In genomic region chr1:219076536-219076935, GRCh38 we compare ENCODE assay signal across 27 cellular contexts.
DNase-seq lines count a peak whose midpoint lies in the region; ATAC-seq, FAIRE-seq and TF ChIP-seq lines count a peak whose summit lies in the region.
"Had no signal": no experiment of that assay in that cellular context is flagged by ENCODE, and none has a peak within 500 bp of the region (broad histone marks: within the 10 kb centered on the region; RNA-seq: fewer than 3 reads in every experiment).

No MANE protein-coding gene starts in this region.

- FAIRE-seq in HepG2 (lab: Jason Lieb, UNC), result no peak
- no peak for FAIRE-seq in HTR-8/SVneo (lab: Jason Lieb, UNC)
- FAIRE-seq: H54 had no signal

- peaks cover 15% of the 10 kb centered on the region for H3K9me3 Mint-ChIP-seq in nephron
- peaks cover 12% of the 10 kb centered on the region for H3K9me3 Mint-ChIP-seq in natural killer cell treated with Interleukin-12 subunit alpha and Interleukin-12 subunit beta and Interleukin-15 and Interleukin-18, amount 100 ng/mL, for 72 hours

- H2AFZ ChIP-seq in HepG2 (ENCODE audit: low read length), result no peak overlapping the region

- peaks cover 0 to 30% (median 14%) of the 10 kb centered on the region in 4 donors for H3K4me1 ChIP-seq in right lobe of liver
- H3K4me1 ChIP-seq in HepG2 (ENCODE audit: insufficient read depth, low read length), result no peaks in the 10 kb centered on the region
- H3K4me1 ChIP-seq in iPS-20b (ENCODE audit: insufficient read depth, low read length), result peaks cover 6% of the 10 kb centered on the region; the same call in 1 of the 2 replicates

- peak; percentile 33 to 60 (median 53) for ATAC-seq in right lobe of liver
- no peak for ATAC-seq in HepG2
- no peak for ATAC-seq in esophagus mucosa
- ATAC-seq in natural killer cell treated with Interleukin-12 subunit alpha and Interleukin-12 subunit beta and Interleukin-15 and Interleukin-18, amount 100 ng/mL, for 72 hours, result no peak

- H3K27ac Mint-ChIP-seq in nephron, result peak overlapping the region; percentile 65 to 90 (median 77)
- no peak overlapping the region for H3K27ac Mint-ChIP-seq in natural killer cell treated with Interleukin-12 subunit alpha and Interleukin-12 subunit beta and Interleukin-15 and Interleukin-18, amount 100 ng/mL, for 72 hours
- H3K27ac Mint-ChIP-seq: CD4-positive, CD25-positive, alpha-beta regulatory T cell had no signal

- TF ChIP-seq CTCF in right lobe of liver (IDR thresholded peaks at IDR 0.05), result no peak
- no peak for TF ChIP-seq CTCF in HepG2 (CRISPR knock-in tag; IDR thresholded peaks at IDR 0.05)
- TF ChIP-seq CTCF in nephron (IDR thresholded peaks at IDR 0.05; ENCODE audit: unreplicated experiment in 3 of 3), result no peak

- H3K79me2 ChIP-seq in HepG2 (ENCODE audit: insufficient read depth, low read length), result no peaks in the 10 kb centered on the region

- no peaks in the 10 kb centered on the region for H3K27me3 Mint-ChIP-seq in nephron (ENCODE audit: low read depth)
- no peaks in the 10 kb centered on the region for H3K27me3 Mint-ChIP-seq in natural killer cell treated with Interleukin-12 subunit alpha and Interleukin-12 subunit beta and Interleukin-15 and Interleukin-18, amount 100 ng/mL, for 72 hours
- H3K27me3 Mint-ChIP-seq: CD4-positive, CD25-positive, alpha-beta regulatory T cell had no signal

- no peak for TF ChIP-seq RAD21 in HepG2 (CRISPR knock-in tag; IDR thresholded peaks at IDR 0.05)

- H3K36me3 Mint-ChIP-seq in nephron (ENCODE audit: low read depth), result peaks cover 7% of the 10 kb centered on the region
- no peaks in the 10 kb centered on the region for H3K36me3 Mint-ChIP-seq in natural killer cell treated with Interleukin-12 subunit alpha and Interleukin-12 subunit beta and Interleukin-15 and Interleukin-18, amount 100 ng/mL, for 72 hours
- H3K36me3 Mint-ChIP-seq: CD4-positive, CD25-positive, alpha-beta regulatory T cell had no signal

- no peaks in the 10 kb centered on the region for H3K27me3 ChIP-seq in right lobe of liver
- no peaks in the 10 kb centered on the region for H3K27me3 ChIP-seq in HepG2 (ENCODE audit: control insufficient read depth in 1 of 2, insufficient read depth in 2 of 2, low read length in 2 of 2)
- no peaks in the 10 kb centered on the region for H3K27me3 ChIP-seq in iPS-20b (ENCODE audit: insufficient read depth, low read length)
- H3K27me3 ChIP-seq: MG63 had no signal

- H4K20me1 ChIP-seq in HepG2 (ENCODE audit: insufficient read depth, low read length), result no peaks in the 10 kb centered on the region

- TF ChIP-seq EP300 in HepG2 (IDR thresholded peaks at IDR 0.05; ENCODE audit: low read depth in 2 of 2, low read length in 2 of 2), result no peak
- TF ChIP-seq EP300 in HepG2 (CRISPR knock-in tag; IDR thresholded peaks at IDR 0.05; ENCODE audit: borderline replicate concordance), result no peak

- no peak for TF ChIP-seq POLR2A in right lobe of liver (IDR thresholded peaks at IDR 0.05)
- no peak for TF ChIP-seq POLR2A in HepG2 (IDR thresholded peaks at IDR 0.05; ENCODE audit: insufficient read depth in 1 of 2, low read depth in 2 of 2, low read length in 2 of 2)

- in situ Hi-C loops in HepG2 (cut with HindIII; ENCODE audit: extremely low pct_ligation_motif_present, low pct_unique_long_range_greater_than_20kb), result no loop called here

- H3K4me3 ChIP-seq in right lobe of liver (no peak overlapping the region), HepG2 (replicated peaks in 1 of 3; ENCODE audit: insufficient read depth in 1 of 3, low read depth in 2 of 3, low read length in 3 of 3) (no peak overlapping the region), iPS-20b (ENCODE audit: low read length) (no peak overlapping the region)
- H3K4me3 ChIP-seq: MG63 had no signal

- peaks cover 34% of the 10 kb centered on the region for H3K4me1 Mint-ChIP-seq in nephron
- H3K4me1 Mint-ChIP-seq in natural killer cell treated with Interleukin-12 subunit alpha and Interleukin-12 subunit beta and Interleukin-15 and Interleukin-18, amount 100 ng/mL, for 72 hours (ENCODE audit: low read depth in 2 of 2), result no peaks in the 10 kb centered on the region
- H3K4me1 Mint-ChIP-seq: CD4-positive, CD25-positive, alpha-beta regulatory T cell had no signal

- CTCF ChIA-PET in HepG2 (lab: Yijun Ruan, JAX; ENCODE audit: low intra/inter-chr PET ratio, low total read pairs), result no interaction called here

- no peak overlapping the region for H3K4me2 ChIP-seq in HepG2 (ENCODE audit: low read depth, low read length)
- H3K4me2 ChIP-seq: SK-N-SH had no signal

- no peaks in the 10 kb centered on the region for H3K36me3 ChIP-seq in right lobe of liver
- no peaks in the 10 kb centered on the region for H3K36me3 ChIP-seq in HepG2 (replicated peaks in 1 of 2; ENCODE audit: control insufficient read depth in 1 of 2, insufficient read depth in 2 of 2, low read length in 2 of 2)
- no peaks in the 10 kb centered on the region for H3K36me3 ChIP-seq in iPS-20b (ENCODE audit: insufficient read depth, low read depth, low read length)
- H3K36me3 ChIP-seq: MG63 had no signal

- 71% methylated on average over 1 of the region's 1 CpG for WGBS in right lobe of liver (ENCODE audit: insufficient coverage, low coverage, low lambda C conversion rate, missing lambda C conversion rate)
- 0% methylated on average over 1 of the region's 1 CpG for WGBS in HepG2 (ENCODE audit: low lambda C conversion rate)

- H3K4me3 Mint-ChIP-seq in nephron, result no peak overlapping the region
- no peak overlapping the region for H3K4me3 Mint-ChIP-seq in natural killer cell treated with Interleukin-12 subunit alpha and Interleukin-12 subunit beta and Interleukin-15 and Interleukin-18, amount 100 ng/mL, for 72 hours
- H3K4me3 Mint-ChIP-seq: CD4-positive, CD25-positive, alpha-beta regulatory T cell had no signal

- H3K9ac ChIP-seq in HepG2 (ENCODE audit: insufficient read depth, low read depth, low read length) (no peak overlapping the region), iPS-20b (ENCODE audit: low read depth, low read length) (no peak overlapping the region)
- H3K9ac ChIP-seq: SK-N-SH had no signal

- no TSS peak for BruUV-seq in HepG2 (replicated peaks; lab: Mats Ljungman, UMichigan)

- no peak overlapping the region for H3K27ac ChIP-seq in right lobe of liver
- H3K27ac ChIP-seq in HepG2 (ENCODE audit: extremely low read length, insufficient read depth, low read length), result no peak overlapping the region
- peak overlapping the region; percentile 38 for H3K27ac ChIP-seq in iPS-20b (ENCODE audit: low read length)
- H3K27ac ChIP-seq: 22Rv1, RWPE1 had no signal

- POLR2A ChIA-PET in HepG2 (lab: Yijun Ruan, JAX), result no interaction called here

- H3K9me3 ChIP-seq in right lobe of liver (no peaks in the 10 kb centered on the region), HepG2 (ENCODE audit: low read length) (no peaks in the 10 kb centered on the region), iPS-20b (ENCODE audit: insufficient read depth, low read depth, low read length) (peaks cover 5% of the 10 kb centered on the region)
- H3K9me3 ChIP-seq: MG63, SK-N-SH had no signal

- intact Hi-C loops in right lobe of liver (cut with DNase I) (no loop called here), HepG2 (cut with micrococcal nuclease; ENCODE audit: unreplicated experiment) (no loop called here)

- no peak for DNase-seq in right lobe of liver
- no peak for DNase-seq in HepG2 (ENCODE audit: low spot score)
- no peak for DNase-seq in natural killer cell treated with Interleukin-12 subunit alpha and Interleukin-12 subunit beta and Interleukin-15 and Interleukin-18, amount 100 ng/mL, for 72 hours (ENCODE audit: low spot score)
- no peak for DNase-seq in SIG-M5 (lab: John Stamatoyannopoulos, UW)
- no peak for DNase-seq in HTR-8/SVneo (ENCODE audit: insufficient read length, low spot score)
- DNase-seq: ACHN; CD4-positive, CD25-positive, alpha-beta regulatory T cell; DMS153; DND-41; IMR-90; KG1; MG63; NCI-H1105 treated with DMSO at 0.1 percent for 48 hours; NCI-H146; NCI-H1930; NCI-H2107; NCI-H446; NCI-H524 treated with DMSO at 0.1 percent for 48 hours; NCI-H82; SHP77; SK-N-SH had no signal

TF ChIP-seq in HepG2, 621 proteins besides CTCF, POLR2A, EP300 and RAD21 (continues in another document):
- TF ChIP-seq GMEB2 (CRISPR knock-in tag; IDR thresholded peaks at IDR 0.05; ENCODE audit: low read depth) (no peak), FOXK2 (IDR thresholded peaks at IDR 0.05) (no peak), PTBP1 (IDR thresholded peaks at IDR 0.05; ENCODE audit: low read depth, low read length, poor library complexity, severe bottlenecking) (no peak)

Comparison
In these comparisons a context has a peak if more than half of its experiments do, and no peak if none do; other contexts are left out.
1. ATAC-seq: peak in right lobe of liver (4 of 4); none in HepG2 (single experiment), esophagus mucosa (single experiment) and natural killer cell treated with Interleukin-12 subunit alpha and Interleukin-12 subunit beta and Interleukin-15 and Interleukin-18, amount 100 ng/mL, for 72 hours (0 of 2).
2. H3K27ac Mint-ChIP-seq: peak in nephron (3 of 3); none in natural killer cell treated with Interleukin-12 subunit alpha and Interleukin-12 subunit beta and Interleukin-15 and Interleukin-18, amount 100 ng/mL, for 72 hours (0 of 2).